ENCODE assay signal across 27 cellular contexts in genomic region chr12:19000836-19001235, GRCh38.
"Had no signal": no experiment of that assay in that cellular context is flagged by ENCODE, and none has a peak within 500 bp of the region (broad histone marks: within the 10 kb centered on the region; RNA-seq: fewer than 3 reads in every experiment).

No MANE protein-coding gene starts in this region.

- H3K4me3 Mint-ChIP-seq: dendritic cell treated with granulocyte-macrophage colony-stimulating factor and Interleukin-4, amounts not matched to agents 40 ng/mL and 50 ng/mL, for 4 days; effector memory CD8-positive, alpha-beta T cell; endodermal cell; memory B cell; mesothelial cell of epicardium; naive B cell had no signal

- H3K4me1 Mint-ChIP-seq: memory B cell, naive B cell had no signal

- H3K9me3 ChIP-seq: colonic mucosa, esophagus squamous epithelium, gastrocnemius medialis, heart right ventricle, left lung, lower lobe of right lung, mucosa of descending colon had no signal

- H3K36me3 Mint-ChIP-seq: memory B cell, mesothelial cell of epicardium had no signal

- FAIRE-seq: endometrium, islet of Langerhans, keratinocyte had no signal

- H3K27ac ChIP-seq: colonic mucosa, esophagus squamous epithelium, gastrocnemius medialis, heart right ventricle, left lung, lower lobe of right lung had no signal

- H3K9me3 Mint-ChIP-seq: dendritic cell treated with granulocyte-macrophage colony-stimulating factor and Interleukin-4, amounts not matched to agents 40 ng/mL and 50 ng/mL, for 4 days; endodermal cell had no signal

- DNase-seq: colonic mucosa; cortex of kidney; effector CD8-positive, alpha-beta T cell; effector memory CD8-positive, alpha-beta T cell; endodermal cell; erythroblast; esophagus squamous epithelium; foreskin fibroblast; foreskin melanocyte; gastrocnemius medialis; glutamatergic neuron; head of caudate nucleus; heart right ventricle; hippocampal formation; left cardiac atrium; left lung; left ventricle myocardium superior; lower lobe of right lung; mucosa of descending colon; naive B cell had no signal

- H3K27ac Mint-ChIP-seq: dendritic cell treated with granulocyte-macrophage colony-stimulating factor and Interleukin-4, amounts not matched to agents 40 ng/mL and 50 ng/mL, for 4 days; effector memory CD8-positive, alpha-beta T cell; endodermal cell; memory B cell; mesothelial cell of epicardium; naive B cell had no signal

- H3K27me3 Mint-ChIP-seq: dendritic cell treated with granulocyte-macrophage colony-stimulating factor and Interleukin-4, amounts not matched to agents 40 ng/mL and 50 ng/mL, for 4 days; memory B cell; naive B cell had no signal

- ATAC-seq: effector memory CD8-positive, alpha-beta T cell; esophagus mucosa; gastrocnemius medialis; heart right ventricle; left cardiac atrium; left lung; left ventricle myocardium superior; lower lobe of right lung; mucosa of descending colon had no signal

- H3K36me3 ChIP-seq: colonic mucosa, esophagus squamous epithelium, gastrocnemius medialis, heart right ventricle, left lung, lower lobe of right lung had no signal

- H3K27me3 ChIP-seq: colonic mucosa, esophagus squamous epithelium, gastrocnemius medialis, heart right ventricle, left lung had no signal

- H3K4me3 ChIP-seq: colonic mucosa, esophagus squamous epithelium, gastrocnemius medialis, heart right ventricle, left lung, lower lobe of right lung, mucosa of descending colon had no signal

- H3K4me1 ChIP-seq: colonic mucosa, gastrocnemius medialis, heart right ventricle had no signal
